In the genomic region with DNA sequence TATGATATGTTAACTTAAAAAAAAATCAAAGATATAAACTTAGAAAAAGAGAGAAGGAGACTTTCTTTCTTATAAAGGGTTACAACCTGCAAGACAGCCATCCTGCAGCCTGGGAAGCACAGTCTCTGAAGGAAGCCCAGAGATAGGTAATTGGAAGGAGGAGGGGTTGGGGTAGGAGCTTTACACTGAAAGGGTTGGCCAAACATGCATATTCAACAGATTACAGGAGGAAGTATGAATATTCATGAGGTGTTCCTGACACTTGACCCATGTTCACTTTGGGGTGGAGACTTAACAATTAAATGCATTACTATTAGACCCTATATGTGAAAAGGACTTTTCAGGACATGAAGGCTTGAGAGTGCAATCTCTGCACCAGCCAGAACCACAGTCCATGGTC, we compare ENCODE assay signal across 23 cellular contexts.
"Had no signal": no experiment of that assay in that cellular context is flagged by ENCODE, and none has a peak within 500 bp of the region (broad histone marks: within the 10 kb centered on the region; RNA-seq: fewer than 3 reads in every experiment).

No MANE protein-coding gene starts in this region.

- DNase-seq: activated CD4-positive, alpha-beta memory T cell treated with anti-CD3 and anti-CD28 coated beads, Interleukin-2, amount 10 ng/mL, durations not matched to agents 7 days and 5 days; activated CD4-positive, alpha-beta T cell treated with anti-CD3 and anti-CD28 coated beads for 36 hours; activated CD4-positive, alpha-beta T cell treated with anti-CD3 and anti-CD28 coated beads, Interleukin-2, amount 50 U/mL, for 1 hour; activated gamma-delta T cell treated with Interleukin-2 at 50 U/mL for 16 hours; activated naive CD4-positive, alpha-beta T cell treated with anti-CD3 and anti-CD28 coated beads, Interleukin-2, amount 10 ng/mL, durations not matched to agents 7 days and 5 days; activated naive CD8-positive, alpha-beta T cell treated with anti-CD3 and anti-CD28 coated beads, Interleukin-2, amount 10 ng/mL, durations not matched to agents 7 days and 5 days; activated T-cell treated with anti-CD3 and anti-CD28 coated beads for 4 hours; activated T-cell treated with anti-CD3 and anti-CD28 coated beads, Interleukin-2, amount 50 U/mL, for 72 hours; adrenal gland; anterior cingulate cortex; Kasumi-1; KBM-7; NCI-H1105 treated with DMSO at 0.1 percent for 48 hours; NCI-H1436 treated with DMSO at 0.1 percent for 48 hours; NCI-H187 treated with DMSO at 0.1 percent for 48 hours; NCI-H2081 treated with DMSO at 0.1 percent for 48 hours; NCI-H446; NCI-H524; SHP77 treated with DMSO at 0.1 percent for 48 hours; T-helper 1 cell had no signal

- H3K4me3 Mint-ChIP-seq: activated CD4-positive, alpha-beta memory T cell treated with anti-CD3 and anti-CD28 coated beads, Interleukin-2, amount 10 ng/mL, durations not matched to agents 7 days and 5 days; activated CD4-positive, alpha-beta T cell treated with anti-CD3 and anti-CD28 coated beads for 36 hours; activated naive CD4-positive, alpha-beta T cell treated with anti-CD3 and anti-CD28 coated beads, Interleukin-2, amount 10 ng/mL, durations not matched to agents 7 days and 5 days; activated naive CD8-positive, alpha-beta T cell treated with anti-CD3 and anti-CD28 coated beads, Interleukin-2, amount 10 ng/mL, durations not matched to agents 7 days and 5 days; activated T-cell treated with anti-CD3 and anti-CD28 coated beads, Interleukin-2, amount 50 U/mL, for 72 hours had no signal

- H3K4me1 Mint-ChIP-seq: activated CD4-positive, alpha-beta memory T cell treated with anti-CD3 and anti-CD28 coated beads, Interleukin-2, amount 10 ng/mL, durations not matched to agents 7 days and 5 days; activated CD4-positive, alpha-beta T cell treated with anti-CD3 and anti-CD28 coated beads for 36 hours; activated naive CD4-positive, alpha-beta T cell treated with anti-CD3 and anti-CD28 coated beads, Interleukin-2, amount 10 ng/mL, durations not matched to agents 7 days and 5 days; activated naive CD8-positive, alpha-beta T cell treated with anti-CD3 and anti-CD28 coated beads, Interleukin-2, amount 10 ng/mL, durations not matched to agents 7 days and 5 days had no signal

- H3K9me3 ChIP-seq: adrenal gland had no signal

- H3K27me3 ChIP-seq: adrenal gland had no signal

- H3K36me3 Mint-ChIP-seq: activated naive CD4-positive, alpha-beta T cell treated with anti-CD3 and anti-CD28 coated beads, Interleukin-2, amount 10 ng/mL, durations not matched to agents 7 days and 5 days; activated naive CD8-positive, alpha-beta T cell treated with anti-CD3 and anti-CD28 coated beads, Interleukin-2, amount 10 ng/mL, durations not matched to agents 7 days and 5 days had no signal

- H3K9me3 Mint-ChIP-seq: activated CD4-positive, alpha-beta memory T cell treated with anti-CD3 and anti-CD28 coated beads, Interleukin-2, amount 10 ng/mL, durations not matched to agents 7 days and 5 days had no signal

- H3K27ac Mint-ChIP-seq: activated CD4-positive, alpha-beta memory T cell treated with anti-CD3 and anti-CD28 coated beads, Interleukin-2, amount 10 ng/mL, durations not matched to agents 7 days and 5 days; activated CD4-positive, alpha-beta T cell treated with anti-CD3 and anti-CD28 coated beads for 36 hours; activated naive CD4-positive, alpha-beta T cell treated with anti-CD3 and anti-CD28 coated beads, Interleukin-2, amount 10 ng/mL, durations not matched to agents 7 days and 5 days; activated naive CD8-positive, alpha-beta T cell treated with anti-CD3 and anti-CD28 coated beads, Interleukin-2, amount 10 ng/mL, durations not matched to agents 7 days and 5 days; activated T-cell treated with anti-CD3 and anti-CD28 coated beads, Interleukin-2, amount 50 U/mL, for 72 hours; activated T-helper 2 cell treated with anti-CD3 and anti-CD28 coated beads, Interferon-gamma antibody, Interleukin-2, Interleukin-4, amounts not matched to agents 10 μg/mL and 5 μg/mL and 100 μg/mL, durations not matched to agents 14 hours and 24 hours and 36 hours had no signal

- H3K4me1 ChIP-seq: adrenal gland had no signal

- H3K4me3 ChIP-seq: adrenal gland, SK-N-MC had no signal

- H3K27me3 Mint-ChIP-seq: activated CD4-positive, alpha-beta memory T cell treated with anti-CD3 and anti-CD28 coated beads, Interleukin-2, amount 10 ng/mL, durations not matched to agents 7 days and 5 days; activated CD4-positive, alpha-beta T cell treated with anti-CD3 and anti-CD28 coated beads for 36 hours; activated naive CD4-positive, alpha-beta T cell treated with anti-CD3 and anti-CD28 coated beads, Interleukin-2, amount 10 ng/mL, durations not matched to agents 7 days and 5 days; activated naive CD8-positive, alpha-beta T cell treated with anti-CD3 and anti-CD28 coated beads, Interleukin-2, amount 10 ng/mL, durations not matched to agents 7 days and 5 days had no signal

- H3K27ac ChIP-seq: adrenal gland, SK-N-MC, VCaP had no signal

- H3K36me3 ChIP-seq: adrenal gland had no signal
